1 cellular context compared by ENCODE assay signal in the genomic region with DNA sequence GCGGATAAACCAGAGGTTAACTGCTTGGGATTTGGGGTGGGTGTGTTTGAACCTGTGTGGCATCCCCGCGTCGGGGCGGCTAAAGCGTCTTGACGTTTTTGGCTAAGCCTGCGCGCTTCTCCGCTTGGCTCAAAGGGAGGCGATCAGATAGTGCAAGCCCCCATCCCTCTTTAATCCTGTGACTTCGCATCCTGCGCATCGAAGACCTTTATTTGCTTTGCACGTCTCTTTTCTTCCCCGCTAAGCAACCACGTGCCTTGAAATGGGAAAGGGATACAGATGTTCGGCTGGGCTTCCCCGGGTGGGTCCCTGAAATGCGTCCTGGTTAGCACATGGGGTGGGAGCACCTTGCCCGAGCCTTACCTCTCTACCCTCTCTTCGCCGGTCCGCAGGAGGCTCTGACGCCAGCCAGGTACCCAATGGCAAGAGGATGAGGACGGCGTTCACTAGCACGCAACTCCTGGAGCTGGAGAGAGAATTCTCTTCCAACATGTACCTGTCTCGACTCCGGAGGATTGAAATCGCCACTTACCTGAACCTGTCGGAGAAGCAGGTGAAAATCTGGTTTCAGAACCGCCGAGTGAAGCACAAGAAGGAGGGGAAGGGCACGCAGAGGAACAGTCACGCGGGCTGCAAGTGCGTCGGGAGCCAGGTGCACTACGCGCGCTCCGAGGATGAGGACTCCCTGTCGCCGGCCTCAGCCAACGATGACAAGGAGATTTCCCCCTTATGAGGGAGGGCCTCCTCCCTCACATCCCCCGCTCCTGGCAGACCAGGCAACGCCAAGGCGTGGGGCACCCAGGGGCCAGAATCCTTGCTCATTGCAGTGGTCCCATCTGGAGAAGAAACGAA.
TF ChIP-seq lines count a peak whose summit lies in the region.

No MANE protein-coding gene starts in this region.

TF ChIP-seq in GM12878, 131 proteins besides CTCF, POLR2A, EP300 and RAD21:
- TF ChIP-seq NR2C1 (IDR thresholded peaks at IDR 0.05): no peak
